Comparison of ENCODE assay signal across 10 cellular contexts in genomic region chr1:20476260-20477038, GRCh38. TPM values are rescaled to one million over a fixed set of nuclear protein-coding genes. Genes with fewer than 3 reads are reported as not detected.
DNase-seq lines count a peak whose midpoint lies in the region; ATAC-seq, FAIRE-seq and TF ChIP-seq lines count a peak whose summit lies in the region.
"Had no signal": no experiment of that assay in that cellular context is flagged by ENCODE, and none has a peak within 500 bp of the region (broad histone marks: within the 10 kb centered on the region; RNA-seq: fewer than 3 reads in every experiment).

No MANE protein-coding gene starts in this region.

- peaks cover under 1 to 3% of the 10 kb centered on the region in 2 donors for H3K4me1 Mint-ChIP-seq in effector memory CD8-positive, alpha-beta T cell (ENCODE audit: low read depth in 2 of 2)
- H3K4me1 Mint-ChIP-seq in activated T-cell treated with anti-CD3 and anti-CD28 coated beads, Interleukin-2, amount 50 U/mL, for 72 hours (ENCODE audit: low read depth) = peaks cover 4% of the 10 kb centered on the region
- H3K4me1 Mint-ChIP-seq: activated T-helper 17 cell treated with anti-CD3 and anti-CD28 coated beads, Interleukin-2, amount 50 U/mL, for 72 hours had no signal

- H3K27me3 ChIP-seq in K562 (ENCODE audit: control insufficient read depth in 2 of 2, insufficient read depth in 2 of 2, low read length in 2 of 2) = peaks cover 7 to 57% of the 10 kb centered on the region in 2 experiments
- peaks cover 10% of the 10 kb centered on the region for H3K27me3 ChIP-seq in keratinocyte (ENCODE audit: control insufficient read depth, extremely low read depth, insufficient read depth, low read length)

- no peaks in the 10 kb centered on the region for H3K36me3 ChIP-seq in K562 (ENCODE audit: control insufficient read depth, insufficient read depth, low read length)
- no peaks in the 10 kb centered on the region for H3K36me3 ChIP-seq in keratinocyte (ENCODE audit: control insufficient read depth in 2 of 2, extremely low read depth in 1 of 2, insufficient read depth in 2 of 2, low read length in 2 of 2)

- no peak overlapping the region for H3K27ac Mint-ChIP-seq in effector memory CD8-positive, alpha-beta T cell
- no peak overlapping the region for H3K27ac Mint-ChIP-seq in activated T-cell treated with anti-CD3 and anti-CD28 coated beads, Interleukin-2, amount 50 U/mL, for 72 hours
- H3K27ac Mint-ChIP-seq: activated T-helper 17 cell treated with anti-CD3 and anti-CD28 coated beads, Interleukin-2, amount 50 U/mL, for 72 hours had no signal

- H3K9me3 Mint-ChIP-seq in effector memory CD8-positive, alpha-beta T cell = no peaks in the 10 kb centered on the region
- no peaks in the 10 kb centered on the region for H3K9me3 Mint-ChIP-seq in activated T-cell treated with anti-CD3 and anti-CD28 coated beads, Interleukin-2, amount 50 U/mL, for 72 hours
- H3K9me3 Mint-ChIP-seq: activated T-helper 17 cell treated with anti-CD3 and anti-CD28 coated beads, Interleukin-2, amount 50 U/mL, for 72 hours had no signal

- H3K4me2 ChIP-seq in K562 (ENCODE audit: insufficient read depth, low read length) (peak overlapping the region; percentile 22; the same call in 1 of the 2 replicates), keratinocyte (ENCODE audit: control insufficient read depth, extremely low read depth, insufficient read depth, low read depth, low read length) (peak overlapping the region; percentile 51)

- no peak for TF ChIP-seq POLR2A in K562 (conservative IDR thresholded peaks at IDR 0.05)

- no peak for FAIRE-seq in K562 (lab: Jason Lieb, UNC)
- FAIRE-seq in keratinocyte (lab: Jason Lieb, UNC) = no peak

- dilution Hi-C loops in keratinocyte (cut with MboI; ENCODE audit: extremely low pct_ligation_motif_present, low sequenced_read_pairs) = no loop called here

- TF ChIP-seq EP300 in K562 (IDR thresholded peaks at IDR 0.05; ENCODE audit: low read length) = no peak

- TF ChIP-seq CTCF in K562 (IDR thresholded peaks at IDR 0.05 in 2 of 3, conservative IDR thresholded peaks at IDR 0.05 in 1 of 3; ENCODE audit: insufficient read depth in 2 of 3, low read depth in 1 of 3, low read length in 3 of 3) (no peak), keratinocyte (optimal IDR thresholded peaks at IDR 0.05 in 1 of 3, IDR thresholded peaks at IDR 0.05 in 1 of 3, conservative IDR thresholded peaks at IDR 0.05 in 1 of 3; ENCODE audit: extremely low read depth in 1 of 3, insufficient read depth in 2 of 3, low read length in 3 of 3) (no peak)

- peak overlapping the region in 1 of 2 donors; percentile 6 for H3K4me3 Mint-ChIP-seq in effector memory CD8-positive, alpha-beta T cell
- H3K4me3 Mint-ChIP-seq in activated T-cell treated with anti-CD3 and anti-CD28 coated beads, Interleukin-2, amount 50 U/mL, for 72 hours = no peak overlapping the region
- H3K4me3 Mint-ChIP-seq: activated T-helper 17 cell treated with anti-CD3 and anti-CD28 coated beads, Interleukin-2, amount 50 U/mL, for 72 hours had no signal

- H4K20me1 ChIP-seq in K562 (replicated peaks; ENCODE audit: control insufficient read depth, insufficient read depth, low read length) (no peaks in the 10 kb centered on the region; the same call in 1 of the 2 replicates), keratinocyte (ENCODE audit: control insufficient read depth, extremely low read depth, insufficient read depth, low read length) (peaks cover 4% of the 10 kb centered on the region)

- POLR2A ChIA-PET in K562 (lab: Yijun Ruan, JAX) = interaction anchor here (0.6 to 0.9 kb wide), 3 partner anchors 13 to 999 kb away, joined by 3 to 4 read pairs (median 3); no protein-coding TSS in a partner anchor

- in situ Hi-C loops in K562 (cut with MboI) = no loop called here

- no peak overlapping the region for H3K27ac ChIP-seq in K562 (ENCODE audit: extremely low read depth, low read depth, low read length)
- no peak overlapping the region for H3K27ac ChIP-seq in keratinocyte (ENCODE audit: control insufficient read depth, insufficient read depth, low read length)
- H3K27ac ChIP-seq in temporal lobe (ENCODE audit: low read depth, low read length) = peak overlapping the region; percentile 69

- ATAC-seq in K562 (peak; percentile 80), GM19467 (IDR thresholded peaks at IDR 0.05; ENCODE audit: unreplicated experiment) (no peak)
- ATAC-seq in effector memory CD8-positive, alpha-beta T cell (replicated peaks) = no peak
- ATAC-seq in activated T-cell treated with anti-CD3 and anti-CD28 coated beads, Interleukin-2, amount 50 U/mL, for 72 hours (replicated peaks in 1 of 2) = no peak
- ATAC-seq: activated T-helper 17 cell treated with anti-CD3 and anti-CD28 coated beads, Interleukin-2, amount 50 U/mL, for 72 hours had no signal

- H3K9me3 ChIP-seq in K562 (replicated peaks; ENCODE audit: control insufficient read depth, insufficient read depth, low read depth, low read length) (no peaks in the 10 kb centered on the region), keratinocyte (ENCODE audit: control insufficient read depth, low read depth, low read length) (no peaks in the 10 kb centered on the region)

- CTCF ChIA-PET in K562 (lab: Yijun Ruan, JAX; ENCODE audit: low intra/inter-chr PET ratio) = no interaction called here

- peaks cover 68 to 98% of the 10 kb centered on the region in 2 donors for H3K27me3 Mint-ChIP-seq in effector memory CD8-positive, alpha-beta T cell
- H3K27me3 Mint-ChIP-seq in activated T-cell treated with anti-CD3 and anti-CD28 coated beads, Interleukin-2, amount 50 U/mL, for 72 hours (ENCODE audit: low read depth) = peaks cover 80% of the 10 kb centered on the region

- BruUV-seq in K562 (replicated peaks; lab: Mats Ljungman, UMichigan) = no TSS peak

- intact Hi-C loops in K562 (cut with micrococcal nuclease) = no loop called here

- H3K79me2 ChIP-seq in K562 (ENCODE audit: control insufficient read depth, insufficient read depth, low read length) (no peaks in the 10 kb centered on the region), keratinocyte (ENCODE audit: control insufficient read depth, insufficient read depth, low read length) (no peaks in the 10 kb centered on the region)

- H3K9me1 ChIP-seq in K562 (ENCODE audit: control insufficient read depth, insufficient read depth, low read length) = no peaks in the 10 kb centered on the region
- H3K9me1 ChIP-seq in keratinocyte (ENCODE audit: control insufficient read depth, extremely low read depth, insufficient read depth, low read length) = peaks cover 3% of the 10 kb centered on the region

- H2AFZ ChIP-seq in K562 (ENCODE audit: low read depth, low read length) = 0 out of 2 replicates have a peak overlapping the region, but pooled peaks have one; percentile 6
- peak overlapping the region; percentile 13 for H2AFZ ChIP-seq in keratinocyte (ENCODE audit: control insufficient read depth, low read length)

- H3K4me3 ChIP-seq in K562 (no peak overlapping the region), keratinocyte (ENCODE audit: control insufficient read depth in 2 of 3, extremely low read depth in 1 of 3, insufficient read depth in 2 of 3, low read depth in 1 of 3, low read length in 3 of 3) (peak overlapping the region in 2 of 3 experiments; percentile 7 to 31)

- H3K9ac ChIP-seq in K562 (ENCODE audit: insufficient read depth in 1 of 2, low read depth in 2 of 2, low read length in 2 of 2) (peak overlapping the region in 1 of 2 experiments; percentile 60; a peak in 2 of 4 replicates), keratinocyte (ENCODE audit: control insufficient read depth, extremely low read depth, insufficient read depth, low read length) (no peak overlapping the region)

- no peak for TF ChIP-seq RAD21 in K562 (CRISPR knock-in tag; conservative IDR thresholded peaks at IDR 0.05 in 1 of 2, IDR thresholded peaks at IDR 0.05 in 1 of 2)

- H3K36me3 Mint-ChIP-seq in effector memory CD8-positive, alpha-beta T cell (ENCODE audit: insufficient read depth) = peaks cover 2% of the 10 kb centered on the region
- H3K36me3 Mint-ChIP-seq in activated T-cell treated with anti-CD3 and anti-CD28 coated beads, Interleukin-2, amount 50 U/mL, for 72 hours (ENCODE audit: insufficient read depth in 2 of 2) = no peaks in the 10 kb centered on the region

- 2% methylated on average over 33 of the region's 33 CpGs for WGBS in K562 (ENCODE audit: insufficient coverage, low coverage, missing lambda C conversion rate)

- H3K4me1 ChIP-seq in K562 (replicated peaks in 1 of 2; ENCODE audit: control insufficient read depth in 2 of 2, insufficient read depth in 2 of 2, low read length in 2 of 2) = peaks cover 5 to 14% of the 10 kb centered on the region in 2 experiments; a peak in 4 of 5 replicates
- H3K4me1 ChIP-seq in keratinocyte (ENCODE audit: control insufficient read depth, extremely low read depth, insufficient read depth, low read length) = peaks cover 20% of the 10 kb centered on the region

- peak; percentile 68 for DNase-seq in NCI-H146 (lab: John Stamatoyannopoulos, UW)
- no peak for DNase-seq in NCI-H146 treated with DMSO at 0.1 percent for 48 hours (lab: John Stamatoyannopoulos, UW; ENCODE audit: unreplicated experiment)
- peak; percentile 69 to 75 (median 71) for DNase-seq in K562 (ENCODE audit: extremely low read depth in 1 of 4, low spot score in 3 of 4)
- no peak for DNase-seq in keratinocyte (ENCODE audit: low read depth, low spot score)
- DNase-seq in effector memory CD8-positive, alpha-beta T cell = no peak
- no peak for DNase-seq in activated T-cell treated with anti-CD3 and anti-CD28 coated beads, Interleukin-2, amount 50 U/mL, for 72 hours
- DNase-seq: foreskin melanocyte had no signal

RNA-seq across cellular contexts. Expression of gene CAMK2N1, which starts 9.6 kb away (rescaled TPM):
- total RNA-seq in K562 (2011; cell fraction: chromatin; rRNA removed; ENCODE audit: low replicate concordance) = 1.1 and 1.2 TPM in 2 replicates
- total RNA-seq in K562 (2011; cell fraction: nucleolus; rRNA removed) = 0.17 and 1.2 TPM in 2 replicates
- total RNA-seq in K562 (2011; cell fraction: nucleoplasm; rRNA removed) = 0.81 and 2.7 TPM in 2 replicates
- total RNA-seq in K562 (2014; rRNA removed) (0.09 and 0.24 TPM in 2 replicates), K562 (2014; rRNA removed; fragmentation: Illumina TruSeq; extraction: Trizol) (0.15 and 0.22 TPM in 2 replicates), K562 (2015; rRNA removed; fragmentation: Illumina TruSeq; extraction: Trizol) (0.15 and 0.25 TPM in 2 replicates), K562 (2021) (1.4 and 2.1 TPM in 2 replicates), temporal lobe (74.3 TPM)
- polyA plus RNA-seq in K562 (2011; rRNA removed) (0.27 and 0.47 TPM in 2 replicates), K562 (2014; fragmentation: Illumina TruSeq; extraction: Trizol) (0.74 and 1.1 TPM in 2 replicates), K562 (2014; fragmentation: Nextera tagmentation; extraction: Ambion mirVana) (under 1 TPM; 0.20 to 0.34 TPM), K562 (2014; rRNA removed) (0.45 and 0.52 TPM in 2 replicates), keratinocyte (17.3 to 49.8 TPM (median 46.0 TPM) in 3 replicates)
- polyA plus RNA-seq in K562 (2011; cell fraction: cytosol; rRNA removed) = 0.27 and 0.28 TPM in 2 replicates
- polyA plus RNA-seq in K562 (2011; cell fraction: nucleus; rRNA removed) = 0.32 and 0.84 TPM in 2 replicates
- 1.7 and 2.2 TPM in 2 replicates for polyA plus RNA-seq in K562 (2012)
- 0.24 and 0.32 TPM in 2 replicates for polyA minus RNA-seq in K562 (2011; rRNA and poly(A)+ RNA removed)
- polyA minus RNA-seq in K562 (2011; cell fraction: cytosol; rRNA and poly(A)+ RNA removed) = 0.38 and 0.55 TPM in 2 replicates
- polyA minus RNA-seq in K562 (2011; cell fraction: nucleus; rRNA and poly(A)+ RNA removed) = 0.11 and 0.27 TPM in 2 replicates
- 106 TPM for polyA plus RNA-seq in keratinocyte (2011; ENCODE audit: low read depth)
- polyA plus RNA-seq in keratinocyte (2011; cell fraction: cytosol; rRNA removed) = 43.1 and 64.9 TPM in 2 replicates
- polyA plus RNA-seq in keratinocyte (2011; cell fraction: nucleus; rRNA removed) = 12.8 and 20.0 TPM in 2 replicates
- polyA plus RNA-seq in keratinocyte (2012; ENCODE audit: low replicate concordance) = 78.2 and 78.6 TPM in 2 replicates
- 3.5 to 36.2 TPM (median 12.1 TPM) in 3 replicates for polyA minus RNA-seq in keratinocyte
- polyA minus RNA-seq in keratinocyte (2011; cell fraction: cytosol; rRNA and poly(A)+ RNA removed) = 31.1 TPM
- 2.8 and 6.6 TPM in 2 replicates for polyA minus RNA-seq in keratinocyte (2011; cell fraction: nucleus; rRNA and poly(A)+ RNA removed)
- 1 to 10 TPM; 1.2 to 3.0 TPM for total RNA-seq in activated T-cell treated with anti-CD3 and anti-CD28 coated beads, Interleukin-2, amount 50 U/mL, for 72 hours

RNA-seq across cellular contexts. Expression of gene MUL1, which starts 31.5 kb away (rescaled TPM):
- 13.4 and 41.5 TPM in 2 replicates for total RNA-seq in K562 (2011; cell fraction: chromatin; rRNA removed; ENCODE audit: low replicate concordance)
- total RNA-seq in K562 (2011; cell fraction: nucleolus; rRNA removed) = 54.0 and 57.2 TPM in 2 replicates
- total RNA-seq in K562 (2011; cell fraction: nucleoplasm; rRNA removed) = 39.6 and 40.0 TPM in 2 replicates
- total RNA-seq in K562 (2014; rRNA removed) (20.1 and 25.0 TPM in 2 replicates), K562 (2014; rRNA removed; fragmentation: Illumina TruSeq; extraction: Trizol) (12.7 and 14.5 TPM in 2 replicates), K562 (2015; rRNA removed; fragmentation: Illumina TruSeq; extraction: Trizol) (18.6 and 18.7 TPM in 2 replicates), K562 (2021) (32.9 and 34.6 TPM in 2 replicates), temporal lobe (17.9 TPM)
- polyA plus RNA-seq in K562 (2011; rRNA removed) (19.3 and 21.6 TPM in 2 replicates), K562 (2014; fragmentation: Illumina TruSeq; extraction: Trizol) (26.2 and 26.5 TPM in 2 replicates), K562 (2014; fragmentation: Nextera tagmentation; extraction: Ambion mirVana) (10 to 100 TPM; 10.4 to 14.7 TPM), K562 (2014; rRNA removed) (22.0 and 23.7 TPM in 2 replicates), keratinocyte (28.2 to 41.8 TPM (median 40.4 TPM) in 3 replicates)
- 22.4 and 29.8 TPM in 2 replicates for polyA plus RNA-seq in K562 (2011; cell fraction: cytosol; rRNA removed)
- polyA plus RNA-seq in K562 (2011; cell fraction: nucleus; rRNA removed) = 16.2 and 16.7 TPM in 2 replicates
- polyA plus RNA-seq in K562 (2012) = 25.8 and 26.7 TPM in 2 replicates
- polyA minus RNA-seq in K562 (2011; rRNA and poly(A)+ RNA removed) = 14.0 and 16.3 TPM in 2 replicates
- 16.0 and 19.4 TPM in 2 replicates for polyA minus RNA-seq in K562 (2011; cell fraction: cytosol; rRNA and poly(A)+ RNA removed)
- 10.5 and 15.2 TPM in 2 replicates for polyA minus RNA-seq in K562 (2011; cell fraction: nucleus; rRNA and poly(A)+ RNA removed)
- polyA plus RNA-seq in keratinocyte (2011; ENCODE audit: low read depth) = 8.4 TPM
- polyA plus RNA-seq in keratinocyte (2011; cell fraction: cytosol; rRNA removed) = 18.9 and 20.8 TPM in 2 replicates
- 56.1 and 60.2 TPM in 2 replicates for polyA plus RNA-seq in keratinocyte (2011; cell fraction: nucleus; rRNA removed)
- polyA plus RNA-seq in keratinocyte (2012; ENCODE audit: low replicate concordance) = 33.5 and 38.1 TPM in 2 replicates
- 30.2 to 60.4 TPM (median 43.3 TPM) in 3 replicates for polyA minus RNA-seq in keratinocyte
- 39.5 TPM for polyA minus RNA-seq in keratinocyte (2011; cell fraction: cytosol; rRNA and poly(A)+ RNA removed)
- polyA minus RNA-seq in keratinocyte (2011; cell fraction: nucleus; rRNA and poly(A)+ RNA removed) = 44.6 and 48.6 TPM in 2 replicates
- total RNA-seq in activated T-cell treated with anti-CD3 and anti-CD28 coated beads, Interleukin-2, amount 50 U/mL, for 72 hours = 10 to 100 TPM; 17.0 to 20.1 TPM

Comparison
In these comparisons a context has a peak if more than half of its experiments do, and no peak if none do; other contexts are left out.
1. DNase-seq: peak in NCI-H146 (single experiment) and K562 (4 of 4); none in NCI-H146 treated with DMSO at 0.1 percent for 48 hours (single experiment), keratinocyte (single experiment), effector memory CD8-positive, alpha-beta T cell (0 of 3) and activated T-cell treated with anti-CD3 and anti-CD28 coated beads, Interleukin-2, amount 50 U/mL, for 72 hours (0 of 2).
2. RNA of gene CAMK2N1, which starts 9.6 kb away (total RNA-seq): 74.3 TPM in temporal lobe (single experiment); 1.2 to 3.0 TPM in activated T-cell treated with anti-CD3 and anti-CD28 coated beads, Interleukin-2, amount 50 U/mL, for 72 hours and 0.09 to 2.7 TPM in K562; every median in the first group is over 10 times any median in the second.